Comparison of ENCODE assay signal across 14 cellular contexts in genomic region chr17:20467447-20467846, GRCh38. TPM values are rescaled to one million over a fixed set of nuclear protein-coding genes. Genes with fewer than 3 reads are reported as not detected.
DNase-seq lines count a peak whose midpoint lies in the region; ATAC-seq and TF ChIP-seq lines count a peak whose summit lies in the region.
"Not testable (repeated sequence)": the region's sequence is repeated elsewhere in the genome, so short reads cannot be mapped to it uniquely, and the experiment has no call there.
"Had no signal": no experiment of that assay in that cellular context is flagged by ENCODE, and none has a peak within 500 bp of the region (broad histone marks: within the 10 kb centered on the region; RNA-seq: fewer than 3 reads in every experiment).

TSS of gene LGALS9B (minus strand) at chr17:20467539. CDS start at chr17:20467470, 69 bp downstream.

- peak within 1 kb of the TSS; percentile 66 for H3K27ac Mint-ChIP-seq in activated CD4-positive, alpha-beta T cell treated with anti-CD3 and anti-CD28 coated beads, Interleukin-2, amount 10 ng/mL, durations not matched to agents 7 days and 5 days
- peak within 1 kb of the TSS; percentile 78 to 99 (median 95) for H3K27ac Mint-ChIP-seq in immature natural killer cell
- not testable (repeated sequence) for H3K27ac Mint-ChIP-seq in stimulated activated naive B cell treated with anti-CD40 and anti-IgM and Interleukin-4, amounts not matched to agents 10 μg/mL and 1 μg/mL and 100 μg/mL, for 72 hours

- not testable (repeated sequence) for H3K4me1 Mint-ChIP-seq in activated CD4-positive, alpha-beta T cell treated with anti-CD3 and anti-CD28 coated beads, Interleukin-2, amount 10 ng/mL, durations not matched to agents 7 days and 5 days; stimulated activated naive B cell treated with anti-CD40 and anti-IgM and Interleukin-4, amounts not matched to agents 10 μg/mL and 1 μg/mL and 100 μg/mL, for 72 hours
- H3K4me1 Mint-ChIP-seq in immature natural killer cell, result peaks cover 15% of the 10 kb centered on the region in 2 donors

- H3K9me3 Mint-ChIP-seq in activated CD4-positive, alpha-beta T cell treated with anti-CD3 and anti-CD28 coated beads, Interleukin-2, amount 10 ng/mL, durations not matched to agents 7 days and 5 days; immature natural killer cell; stimulated activated naive B cell treated with anti-CD40 and anti-IgM and Interleukin-4, amounts not matched to agents 10 μg/mL and 1 μg/mL and 100 μg/mL, for 72 hours: not testable (repeated sequence)

- ATAC-seq in GM18505 (IDR thresholded peaks at IDR 0.05; ENCODE audit: unreplicated experiment) (peak; percentile 80), GM19372 (IDR thresholded peaks at IDR 0.05; ENCODE audit: low read depth, unreplicated experiment) (peak; percentile 69), GM21786 (IDR thresholded peaks at IDR 0.05; ENCODE audit: unreplicated experiment) (peak; percentile 72), HG03025 (IDR thresholded peaks at IDR 0.05; ENCODE audit: low FRiP score, unreplicated experiment) (peak; percentile 63), HG03469 (IDR thresholded peaks at IDR 0.05; ENCODE audit: unreplicated experiment) (peak; percentile 57)
- peak; percentile 95 to 97 for ATAC-seq in stimulated activated naive B cell treated with anti-CD40 and anti-IgM and Interleukin-4, amounts not matched to agents 10 μg/mL and 1 μg/mL and 100 μg/mL, for 72 hours (replicated peaks)

- not testable (repeated sequence) for TF ChIP-seq POLR2A in GM18505 (IDR thresholded peaks at IDR 0.05; ENCODE audit: borderline replicate concordance, extremely low read depth, insufficient read depth, insufficient read length)

- not testable (repeated sequence) for DNase-seq in activated CD4-positive, alpha-beta T cell treated with anti-CD3 and anti-CD28 coated beads, Interleukin-2, amount 10 ng/mL, durations not matched to agents 7 days and 5 days; immature natural killer cell; stimulated activated naive B cell treated with anti-CD40 and anti-IgM and Interleukin-4, amounts not matched to agents 10 μg/mL and 1 μg/mL and 100 μg/mL, for 72 hours

- CTCF ChIA-PET in activated CD4-positive, alpha-beta T cell treated with anti-CD3 and anti-CD28 coated beads, Interleukin-2, amount 10 ng/mL, durations not matched to agents 7 days and 5 days (lab: Charles Lee), result not testable (repeated sequence)

- not testable (repeated sequence) for H3K36me3 Mint-ChIP-seq in activated CD4-positive, alpha-beta T cell treated with anti-CD3 and anti-CD28 coated beads, Interleukin-2, amount 10 ng/mL, durations not matched to agents 7 days and 5 days (ENCODE audit: low read depth); immature natural killer cell; stimulated activated naive B cell treated with anti-CD40 and anti-IgM and Interleukin-4, amounts not matched to agents 10 μg/mL and 1 μg/mL and 100 μg/mL, for 72 hours

- POLR2A ChIA-PET in activated CD4-positive, alpha-beta T cell treated with anti-CD3 and anti-CD28 coated beads, Interleukin-2, amount 10 ng/mL, durations not matched to agents 7 days and 5 days (lab: Charles Lee), result not testable (repeated sequence)

- H3K4me3 Mint-ChIP-seq in activated CD4-positive, alpha-beta T cell treated with anti-CD3 and anti-CD28 coated beads, Interleukin-2, amount 10 ng/mL, durations not matched to agents 7 days and 5 days, result not testable (repeated sequence)
- H3K4me3 Mint-ChIP-seq in immature natural killer cell, result peak within 1 kb of the TSS; percentile 88 to 95 (median 95)
- peak within 1 kb of the TSS in 1 of 2 donors; percentile 42 for H3K4me3 Mint-ChIP-seq in stimulated activated naive B cell treated with anti-CD40 and anti-IgM and Interleukin-4, amounts not matched to agents 10 μg/mL and 1 μg/mL and 100 μg/mL, for 72 hours

- H3K27me3 Mint-ChIP-seq in activated CD4-positive, alpha-beta T cell treated with anti-CD3 and anti-CD28 coated beads, Interleukin-2, amount 10 ng/mL, durations not matched to agents 7 days and 5 days; immature natural killer cell (ENCODE audit: low read depth in 3 of 3); stimulated activated naive B cell treated with anti-CD40 and anti-IgM and Interleukin-4, amounts not matched to agents 10 μg/mL and 1 μg/mL and 100 μg/mL, for 72 hours: not testable (repeated sequence)

RNA-seq across cellular contexts. Expression of gene LGALS9B, which starts in this region (rescaled TPM):
- under 1 TPM; 0.44 to 0.84 TPM for total RNA-seq in activated CD4-positive, alpha-beta T cell treated with anti-CD3 and anti-CD28 coated beads, Interleukin-2, amount 10 ng/mL, durations not matched to agents 7 days and 5 days
- polyA plus RNA-seq in immature natural killer cell, result 10 to 100 TPM; 20.9 to 23.8 (median 22.3) TPM
- total RNA-seq: Daoy, hepatocyte, kidney, mesenteric fat pad, occipital lobe had no signal
- polyA plus RNA-seq: AG04450, hepatocyte had no signal
